Comparison of ENCODE assay signal across 15 cellular contexts in genomic region chr5:53073349-53073748, GRCh38.
"Had no signal": no experiment of that assay in that cellular context is flagged by ENCODE, and none has a peak within 500 bp of the region (broad histone marks: within the 10 kb centered on the region; RNA-seq: fewer than 3 reads in every experiment).

No MANE protein-coding gene starts in this region.

- H3K79me2 ChIP-seq: parathyroid adenoma had no signal

- H3K4me3 Mint-ChIP-seq: activated B cell treated with CpG ODN at 0.5 μM for 24 hours; brain; dendritic cell treated with granulocyte-macrophage colony-stimulating factor and Interleukin-4, amounts not matched to agents 40 ng/mL and 50 ng/mL, for 4 days; effector memory CD8-positive, alpha-beta T cell; T-helper 1 cell treated with Interleukin-12 subunit alpha and Interleukin-12 subunit beta and Interleukin-4 antibody, amounts not matched to agents 30 μg/mL and 1 μg/mL, for 36 hours had no signal

- H3K4me3 ChIP-seq: thyroid gland, uterus had no signal

- H3K27ac ChIP-seq: epithelial cell of prostate, foreskin keratinocyte, parathyroid adenoma, thyroid gland, uterus had no signal

- H3K36me3 ChIP-seq: uterus had no signal

- H3K27me3 Mint-ChIP-seq: brain; dendritic cell treated with granulocyte-macrophage colony-stimulating factor and Interleukin-4, amounts not matched to agents 40 ng/mL and 50 ng/mL, for 4 days had no signal

- H3K27me3 ChIP-seq: foreskin keratinocyte, thyroid gland, uterus had no signal

- H2AFZ ChIP-seq: parathyroid adenoma had no signal

- H3K36me3 Mint-ChIP-seq: brain had no signal

- ATAC-seq: effector memory CD8-positive, alpha-beta T cell; foreskin keratinocyte had no signal

- H3K27ac Mint-ChIP-seq: activated B cell treated with CpG ODN at 0.5 μM for 24 hours; brain; dendritic cell treated with granulocyte-macrophage colony-stimulating factor and Interleukin-4, amounts not matched to agents 40 ng/mL and 50 ng/mL, for 4 days; effector memory CD8-positive, alpha-beta T cell; T-helper 1 cell treated with Interleukin-12 subunit alpha and Interleukin-12 subunit beta and Interleukin-4 antibody, amounts not matched to agents 30 μg/mL and 1 μg/mL, for 36 hours had no signal

- DNase-seq: activated B cell treated with CpG ODN at 0.5 μM for 24 hours; activated naive CD4-positive, alpha-beta T cell treated with anti-CD3 and anti-CD28 coated beads, Interleukin-2, amount 50 U/mL, for 16 hours; activated T-cell treated with anti-CD3 and anti-CD28 coated beads, Interleukin-2, amount 50 U/mL, for 1 hour; amniotic stem cell; effector memory CD8-positive, alpha-beta T cell; foreskin keratinocyte; retina; small intestine; thyroid gland had no signal

- H3K9me3 Mint-ChIP-seq: activated B cell treated with CpG ODN at 0.5 μM for 24 hours; brain; dendritic cell treated with granulocyte-macrophage colony-stimulating factor and Interleukin-4, amounts not matched to agents 40 ng/mL and 50 ng/mL, for 4 days; effector memory CD8-positive, alpha-beta T cell; T-helper 1 cell treated with Interleukin-12 subunit alpha and Interleukin-12 subunit beta and Interleukin-4 antibody, amounts not matched to agents 30 μg/mL and 1 μg/mL, for 36 hours had no signal

- H3K4me1 ChIP-seq: foreskin keratinocyte, parathyroid adenoma, thyroid gland, uterus had no signal

- H3K4me1 Mint-ChIP-seq: activated B cell treated with CpG ODN at 0.5 μM for 24 hours, brain had no signal
